In genomic region chr20:47727170-47727880, GRCh38 we compare ENCODE assay signal across 8 cellular contexts. TPM values are rescaled to one million over a fixed set of nuclear protein-coding genes. Genes with fewer than 3 reads are reported as not detected.
DNase-seq lines count a peak whose midpoint lies in the region; ATAC-seq and TF ChIP-seq lines count a peak whose summit lies in the region.

No MANE protein-coding gene starts in this region.

- no peak overlapping the region for H3K14ac ChIP-seq in mesenchymal stem cell (ENCODE audit: low read length in 2 of 2)

- H4K8ac ChIP-seq in mesenchymal stem cell (ENCODE audit: low read length) = no peak overlapping the region

- no peak overlapping the region for H4K91ac ChIP-seq in mesenchymal stem cell (ENCODE audit: low read length)

- no peak for TF ChIP-seq CTCF in heart right ventricle (IDR thresholded peaks at IDR 0.05)

- no peak overlapping the region for H2AFZ ChIP-seq in mesenchymal stem cell (ENCODE audit: low read depth, low read length)

- H3K18ac ChIP-seq in mesenchymal stem cell (ENCODE audit: low read depth in 1 of 2, low read length in 2 of 2) = no peak overlapping the region

- H3K27ac ChIP-seq in heart right ventricle (peak overlapping the region in 6 of 10 donors; percentile 30 to 85 (median 48)), mesenchymal stem cell (ENCODE audit: low read length, poor library complexity, severe bottlenecking) (no peak overlapping the region)

- 68 to 70% methylated on average over 18 of the region's 18 CpGs for WGBS in heart right ventricle, 2 donors
- 86% methylated on average over 18 of the region's 18 CpGs for WGBS in mesenchymal stem cell

- no peak overlapping the region for H2BK120ac ChIP-seq in mesenchymal stem cell (ENCODE audit: low read depth, low read length)

- H2BK5ac ChIP-seq in mesenchymal stem cell (ENCODE audit: low read depth, low read length, poor library complexity, severe bottlenecking) = no peak overlapping the region

- H3K9me3 ChIP-seq in heart right ventricle (no peaks in the 10 kb centered on the region), mesenchymal stem cell (ENCODE audit: control insufficient read depth, low read length) (no peaks in the 10 kb centered on the region)

- H3K36me3 ChIP-seq in heart right ventricle = peaks cover 0 to 20% (median 0%) of the 10 kb centered on the region in 9 donors
- H3K36me3 ChIP-seq in mesenchymal stem cell (ENCODE audit: control insufficient read depth in 1 of 2, insufficient read depth in 2 of 2, low read depth in 1 of 2, low read length in 2 of 2) = peaks cover 0 to 15% of the 10 kb centered on the region in 2 experiments

- H3K4ac ChIP-seq in mesenchymal stem cell (ENCODE audit: low read depth in 1 of 2, low read length in 2 of 2) = no peak overlapping the region

- no peak overlapping the region for H3K23ac ChIP-seq in mesenchymal stem cell (ENCODE audit: low read length in 2 of 2)

- no peak overlapping the region for H2BK12ac ChIP-seq in mesenchymal stem cell (ENCODE audit: low read length in 2 of 2)

- H3K4me1 ChIP-seq in heart right ventricle = peaks cover 0 to 34% (median 5%) of the 10 kb centered on the region in 9 donors
- peaks cover 6% of the 10 kb centered on the region for H3K4me1 ChIP-seq in mesenchymal stem cell (ENCODE audit: control insufficient read depth, insufficient read depth, low read depth, low read length)

- no peak overlapping the region for H3K4me2 ChIP-seq in mesenchymal stem cell (ENCODE audit: low read length, poor library complexity, severe bottlenecking)

- H3K79me1 ChIP-seq in mesenchymal stem cell (replicated peaks; ENCODE audit: low read length, poor library complexity, severe bottlenecking) = no peaks in the 10 kb centered on the region

- H3K9ac ChIP-seq in mesenchymal stem cell (ENCODE audit: low read length) = no peak overlapping the region

- peak overlapping the region in 1 of 10 donors; percentile 20 for H3K4me3 ChIP-seq in heart right ventricle
- no peak overlapping the region for H3K4me3 ChIP-seq in mesenchymal stem cell (ENCODE audit: insufficient read depth in 1 of 2, low read depth in 1 of 2, low read length in 2 of 2)

- H3K27me3 ChIP-seq in heart right ventricle (no peaks in the 10 kb centered on the region), mesenchymal stem cell (ENCODE audit: control insufficient read depth in 1 of 2, insufficient read depth in 1 of 2, low read length in 2 of 2) (peaks cover 10 to 21% of the 10 kb centered on the region in 2 experiments)

- intact Hi-C loops in heart right ventricle (cut with DNase I) = loop anchor here in 8 of 10 donors (2.0 to 10.0 kb wide), 5 partner anchors 55 to 895 kb away; partner anchors contain the start of gene SULF2 (in 1 of the 8)

- H2AK5ac ChIP-seq in mesenchymal stem cell (ENCODE audit: low read length, severe bottlenecking) = no peak overlapping the region

- no peak overlapping the region for H2BK15ac ChIP-seq in mesenchymal stem cell (ENCODE audit: low read depth, poor library complexity, severe bottlenecking)

- DNase-seq in Kasumi-1 (lab: John Stamatoyannopoulos, UW) (peak; percentile 93 to 96), heart right ventricle (peak; percentile 32 to 41), kidney glomerular epithelial cell (lab: John Stamatoyannopoulos, UW) (no peak), mesenchymal stem cell (no peak)
- peak; percentile 83 for DNase-seq in activated CD8-positive, alpha-beta memory T cell treated with anti-CD3 and anti-CD28 coated beads for 24 hours
- DNase-seq in stimulated activated CD4-positive, alpha-beta T cell treated with anti-CD3 and anti-CD28 coated beads, TNF-alpha, amount 100 ng/mL, for 48 hours (ENCODE audit: low read depth in 3 of 3) = peak; percentile 36 to 68 (median 65)

- peak; percentile 85 for ATAC-seq in GM19438 (IDR thresholded peaks at IDR 0.05; ENCODE audit: low read depth, unreplicated experiment)
- peak; percentile 53 to 83 (median 78) for ATAC-seq in heart right ventricle
- ATAC-seq in HG03457 (IDR thresholded peaks at IDR 0.05; ENCODE audit: unreplicated experiment) = no peak

RNA-seq across cellular contexts. Expression of gene SULF2, which starts 58.0 kb away (rescaled TPM):
- 10 to 100 TPM; 16.7 to 39.9 (median 26.4) TPM for total RNA-seq in heart right ventricle
- 10 to 100 TPM; 21.0 to 40.6 TPM for polyA plus RNA-seq in heart right ventricle
- 216 TPM for polyA plus RNA-seq in mesenchymal stem cell (2013, experiment 1 of 2)
- 209 TPM for polyA plus RNA-seq in mesenchymal stem cell (2013, experiment 2 of 2)

Comparison
In these comparisons a context has a peak if more than half of its experiments do, and no peak if none do; other contexts are left out.
1. DNase-seq: peak in Kasumi-1 (2 of 2), activated CD8-positive, alpha-beta memory T cell treated with anti-CD3 and anti-CD28 coated beads for 24 hours (single experiment), heart right ventricle (2 of 2) and stimulated activated CD4-positive, alpha-beta T cell treated with anti-CD3 and anti-CD28 coated beads, TNF-alpha, amount 100 ng/mL, for 48 hours (3 of 3); none in kidney glomerular epithelial cell (single experiment) and mesenchymal stem cell (single experiment).